1 cellular context compared by ENCODE assay signal in the genomic region with DNA sequence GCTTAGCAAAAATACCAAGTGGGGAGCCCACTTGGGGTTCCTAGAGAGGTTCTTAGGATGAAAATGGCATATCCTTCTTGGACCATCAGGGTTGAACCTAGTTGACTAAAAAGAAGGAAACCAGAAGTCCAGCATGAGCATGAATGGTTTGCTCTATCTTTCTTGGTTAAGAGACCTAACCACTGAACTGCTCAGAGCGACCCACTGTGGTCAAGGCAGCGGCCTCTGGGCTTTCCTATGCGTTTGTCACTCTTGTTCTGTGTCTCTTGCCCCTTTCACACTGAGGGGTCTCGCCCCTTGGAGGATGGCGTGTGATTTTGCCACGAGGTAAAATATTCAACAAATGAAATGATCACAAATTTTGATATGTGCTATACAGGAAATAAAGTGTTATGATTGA.
TF ChIP-seq lines count a peak whose summit lies in the region.

No MANE protein-coding gene starts in this region.

TF ChIP-seq in K562, 482 proteins besides CTCF, POLR2A, EP300 and RAD21 (continued from another document):
- TF ChIP-seq, protein P1, sequence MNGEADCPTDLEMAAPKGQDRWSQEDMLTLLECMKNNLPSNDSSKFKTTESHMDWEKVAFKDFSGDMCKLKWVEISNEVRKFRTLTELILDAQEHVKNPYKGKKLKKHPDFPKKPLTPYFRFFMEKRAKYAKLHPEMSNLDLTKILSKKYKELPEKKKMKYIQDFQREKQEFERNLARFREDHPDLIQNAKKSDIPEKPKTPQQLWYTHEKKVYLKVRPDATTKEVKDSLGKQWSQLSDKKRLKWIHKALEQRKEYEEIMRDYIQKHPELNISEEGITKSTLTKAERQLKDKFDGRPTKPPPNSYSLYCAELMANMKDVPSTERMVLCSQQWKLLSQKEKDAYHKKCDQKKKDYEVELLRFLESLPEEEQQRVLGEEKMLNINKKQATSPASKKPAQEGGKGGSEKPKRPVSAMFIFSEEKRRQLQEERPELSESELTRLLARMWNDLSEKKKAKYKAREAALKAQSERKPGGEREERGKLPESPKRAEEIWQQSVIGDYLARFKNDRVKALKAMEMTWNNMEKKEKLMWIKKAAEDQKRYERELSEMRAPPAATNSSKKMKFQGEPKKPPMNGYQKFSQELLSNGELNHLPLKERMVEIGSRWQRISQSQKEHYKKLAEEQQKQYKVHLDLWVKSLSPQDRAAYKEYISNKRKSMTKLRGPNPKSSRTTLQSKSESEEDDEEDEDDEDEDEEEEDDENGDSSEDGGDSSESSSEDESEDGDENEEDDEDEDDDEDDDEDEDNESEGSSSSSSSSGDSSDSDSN (IDR thresholded peaks at IDR 0.05; ENCODE audit: borderline replicate concordance in 1 of 2, low read depth in 2 of 2, low read length in 2 of 2): 0 out of 4 replicates have a peak, but pooled peaks of 1 of the 2 experiments have one; percentile 25
- TF ChIP-seq SOX6 (IDR thresholded peaks at IDR 0.05) (no peak), TAF7 (tag; IDR thresholded peaks at IDR 0.05) (no peak), ZNF561 (CRISPR knock-in tag; conservative IDR thresholded peaks at IDR 0.05) (no peak)
- TF ChIP-seq, protein P2, sequence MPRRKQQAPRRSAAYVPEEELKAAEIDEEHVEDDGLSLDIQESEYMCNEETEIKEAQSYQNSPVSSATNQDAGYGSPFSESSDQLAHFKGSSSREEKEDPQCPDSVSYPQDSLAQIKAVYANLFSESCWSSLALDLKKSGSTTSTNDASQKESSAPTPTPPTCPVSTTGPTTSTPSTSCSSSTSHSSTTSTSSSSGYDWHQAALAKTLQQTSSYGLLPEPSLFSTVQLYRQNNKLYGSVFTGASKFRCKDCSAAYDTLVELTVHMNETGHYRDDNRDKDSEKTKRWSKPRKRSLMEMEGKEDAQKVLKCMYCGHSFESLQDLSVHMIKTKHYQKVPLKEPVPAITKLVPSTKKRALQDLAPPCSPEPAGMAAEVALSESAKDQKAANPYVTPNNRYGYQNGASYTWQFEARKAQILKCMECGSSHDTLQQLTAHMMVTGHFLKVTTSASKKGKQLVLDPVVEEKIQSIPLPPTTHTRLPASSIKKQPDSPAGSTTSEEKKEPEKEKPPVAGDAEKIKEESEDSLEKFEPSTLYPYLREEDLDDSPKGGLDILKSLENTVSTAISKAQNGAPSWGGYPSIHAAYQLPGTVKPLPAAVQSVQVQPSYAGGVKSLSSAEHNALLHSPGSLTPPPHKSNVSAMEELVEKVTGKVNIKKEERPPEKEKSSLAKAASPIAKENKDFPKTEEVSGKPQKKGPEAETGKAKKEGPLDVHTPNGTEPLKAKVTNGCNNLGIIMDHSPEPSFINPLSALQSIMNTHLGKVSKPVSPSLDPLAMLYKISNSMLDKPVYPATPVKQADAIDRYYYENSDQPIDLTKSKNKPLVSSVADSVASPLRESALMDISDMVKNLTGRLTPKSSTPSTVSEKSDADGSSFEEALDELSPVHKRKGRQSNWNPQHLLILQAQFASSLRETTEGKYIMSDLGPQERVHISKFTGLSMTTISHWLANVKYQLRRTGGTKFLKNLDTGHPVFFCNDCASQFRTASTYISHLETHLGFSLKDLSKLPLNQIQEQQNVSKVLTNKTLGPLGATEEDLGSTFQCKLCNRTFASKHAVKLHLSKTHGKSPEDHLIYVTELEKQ (CRISPR knock-in tag; IDR thresholded peaks at IDR 0.05): no peak
- TF ChIP-seq, protein P3, sequence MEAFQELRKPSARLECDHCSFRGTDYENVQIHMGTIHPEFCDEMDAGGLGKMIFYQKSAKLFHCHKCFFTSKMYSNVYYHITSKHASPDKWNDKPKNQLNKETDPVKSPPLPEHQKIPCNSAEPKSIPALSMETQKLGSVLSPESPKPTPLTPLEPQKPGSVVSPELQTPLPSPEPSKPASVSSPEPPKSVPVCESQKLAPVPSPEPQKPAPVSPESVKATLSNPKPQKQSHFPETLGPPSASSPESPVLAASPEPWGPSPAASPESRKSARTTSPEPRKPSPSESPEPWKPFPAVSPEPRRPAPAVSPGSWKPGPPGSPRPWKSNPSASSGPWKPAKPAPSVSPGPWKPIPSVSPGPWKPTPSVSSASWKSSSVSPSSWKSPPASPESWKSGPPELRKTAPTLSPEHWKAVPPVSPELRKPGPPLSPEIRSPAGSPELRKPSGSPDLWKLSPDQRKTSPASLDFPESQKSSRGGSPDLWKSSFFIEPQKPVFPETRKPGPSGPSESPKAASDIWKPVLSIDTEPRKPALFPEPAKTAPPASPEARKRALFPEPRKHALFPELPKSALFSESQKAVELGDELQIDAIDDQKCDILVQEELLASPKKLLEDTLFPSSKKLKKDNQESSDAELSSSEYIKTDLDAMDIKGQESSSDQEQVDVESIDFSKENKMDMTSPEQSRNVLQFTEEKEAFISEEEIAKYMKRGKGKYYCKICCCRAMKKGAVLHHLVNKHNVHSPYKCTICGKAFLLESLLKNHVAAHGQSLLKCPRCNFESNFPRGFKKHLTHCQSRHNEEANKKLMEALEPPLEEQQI (IDR thresholded peaks at IDR 0.05): no peak
